In genomic region chr1:159444507-159444906, GRCh38 we compare ENCODE assay signal across 21 cellular contexts. TPM values are rescaled to one million over a fixed set of nuclear protein-coding genes. Genes with fewer than 3 reads are reported as not detected.
DNase-seq lines count a peak whose midpoint lies in the region; ATAC-seq lines count a peak whose summit lies in the region.
"Had no signal": no experiment of that assay in that cellular context is flagged by ENCODE, and none has a peak within 500 bp of the region (broad histone marks: within the 10 kb centered on the region; RNA-seq: fewer than 3 reads in every experiment).

No MANE protein-coding gene starts in this region.

- in situ Hi-C loops in Caki2 (cut with HindIII; ENCODE audit: low pct_unique_long_range_greater_than_20kb, low sequenced_read_pairs) = no loop called here

- no peak for ATAC-seq in HG03571 (IDR thresholded peaks at IDR 0.05; ENCODE audit: unreplicated experiment)
- ATAC-seq: Right ventricle myocardium inferior had no signal

- DNase-seq in Caki2 (ENCODE audit: low read depth) = peak; percentile 51
- DNase-seq in NCI-H526 treated with DMSO at 0.1 percent for 48 hours (lab: John Stamatoyannopoulos, UW) = peak; percentile 21
- peak; percentile 30 for DNase-seq in kidney glomerular epithelial cell (lab: John Stamatoyannopoulos, UW)
- peak; percentile 96 for DNase-seq in renal cortical epithelial cell (ENCODE audit: low read depth)
- DNase-seq in NCI-H69 (lab: John Stamatoyannopoulos, UW) = no peak
- no peak for DNase-seq in mucosa of gallbladder (ENCODE audit: low spot score)
- DNase-seq: CD4-positive, alpha-beta T cell; COR-L47; Kasumi-1; NCI-H1694; NCI-H2081; NCI-H2171; NCI-H345; NCI-H524 had no signal

RNA-seq across cellular contexts. Expression of gene OR10J1, which starts 5.0 kb away (rescaled TPM):
- total RNA-seq in Caki2 (2014; rRNA removed; shearing (Covaris generic); ENCODE audit: low replicate concordance) = not detected in 2 replicates
- not detected in 2 replicates for total RNA-seq in renal cortical epithelial cell
- not detected for total RNA-seq in mucosa of gallbladder
- total RNA-seq: CD4-positive, alpha-beta T cell; Daoy; H4; MCF 10A; OCI-LY7; Right ventricle myocardium inferior; SJSA1 had no signal

RNA-seq across cellular contexts. Expression of gene OR10J4, which starts 12.5 kb away (rescaled TPM):
- not detected in 2 replicates for total RNA-seq in Caki2 (2014; rRNA removed; shearing (Covaris generic); ENCODE audit: low replicate concordance)
- not detected in 2 replicates for total RNA-seq in renal cortical epithelial cell
- not detected for total RNA-seq in mucosa of gallbladder
- total RNA-seq: CD4-positive, alpha-beta T cell; Daoy; H4; MCF 10A; OCI-LY7; Right ventricle myocardium inferior; SJSA1 had no signal

Comparison
In these comparisons a context has a peak if more than half of its experiments do, and no peak if none do; other contexts are left out.
1. DNase-seq: peak in Caki2 (single experiment), NCI-H526 treated with DMSO at 0.1 percent for 48 hours (single experiment), kidney glomerular epithelial cell (single experiment) and renal cortical epithelial cell (single experiment); none in NCI-H69 (single experiment) and mucosa of gallbladder (single experiment).